15 cellular contexts compared by ENCODE assay signal in the genomic region with DNA sequence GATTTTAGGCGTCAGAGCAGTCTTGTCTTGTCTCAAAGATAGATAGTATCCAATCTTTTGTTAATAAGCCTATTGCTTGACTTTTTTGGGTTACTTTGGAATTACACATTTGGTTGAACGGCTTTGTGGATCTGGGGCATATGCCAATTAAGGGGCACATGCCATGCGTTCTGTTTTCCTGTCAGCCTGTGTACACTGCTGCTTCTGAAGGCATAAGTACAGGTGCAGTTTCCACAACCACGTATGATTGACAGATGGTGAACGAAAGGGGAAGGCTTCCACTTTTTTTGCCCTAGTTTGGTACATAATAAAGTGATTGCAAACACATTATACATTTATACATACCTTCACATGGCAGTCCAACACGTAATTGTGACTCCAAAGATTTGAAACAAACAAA.
A peak's percentile ranks its signal among the peaks of the same experiment; 100 is the strongest.
DNase-seq lines count a peak whose midpoint lies in the region; TF ChIP-seq lines count a peak whose summit lies in the region.
"Had no signal": no experiment of that assay in that cellular context is flagged by ENCODE, and none has a peak within 500 bp of the region (broad histone marks: within the 10 kb centered on the region; RNA-seq: fewer than 3 reads in every experiment).

No MANE protein-coding gene starts in this region.

- peak overlapping the region; percentile 35; the same call in 1 of the 2 replicates for H3K9ac ChIP-seq in KMS-11

- H3K9me3 Mint-ChIP-seq in osteocyte (ENCODE audit: unreplicated experiment), result no peaks in the 10 kb centered on the region
- H3K9me3 Mint-ChIP-seq: CD8-positive, alpha-beta memory T cell; T-helper 1 cell treated with Interleukin-12 subunit alpha and Interleukin-12 subunit beta and Interleukin-4 antibody, amounts not matched to agents 30 μg/mL and 1 μg/mL, for 36 hours had no signal

- H3K36me3 Mint-ChIP-seq in osteocyte (ENCODE audit: unreplicated experiment), result peaks cover 13% of the 10 kb centered on the region

- peak overlapping the region; percentile 76 for H3K27ac ChIP-seq in KMS-11

- no peaks in the 10 kb centered on the region for H3K36me3 ChIP-seq in KMS-11 (ENCODE audit: insufficient read depth)

- no peak for TF ChIP-seq CTCF in KMS-11 (conservative IDR thresholded peaks at IDR 0.05; ENCODE audit: low read depth, low read length)
- TF ChIP-seq CTCF in osteocyte (IDR thresholded peaks at IDR 0.05), result no peak

- no peaks in the 10 kb centered on the region for H4K20me1 ChIP-seq in KMS-11 (ENCODE audit: insufficient read depth)

- H3K4me3 ChIP-seq in KMS-11 (IDR thresholded peaks at IDR 0.05; ENCODE audit: insufficient read depth, low read depth, low read length), result peak overlapping the region; percentile 22
- H3K4me3 ChIP-seq: MG63 had no signal

- peak overlapping the region; percentile 89 for H3K4me2 ChIP-seq in KMS-11

- in situ Hi-C loops in G401 (cut with HindIII; ENCODE audit: low sequenced_read_pairs), result no loop called here

- peak overlapping the region; percentile 56 for H3K27ac Mint-ChIP-seq in osteocyte (ENCODE audit: unreplicated experiment)
- H3K27ac Mint-ChIP-seq: CD8-positive, alpha-beta memory T cell; T-helper 1 cell treated with Interleukin-12 subunit alpha and Interleukin-12 subunit beta and Interleukin-4 antibody, amounts not matched to agents 30 μg/mL and 1 μg/mL, for 36 hours had no signal

- H3K4me1 Mint-ChIP-seq in osteocyte (ENCODE audit: unreplicated experiment), result peaks cover 8% of the 10 kb centered on the region
- H3K4me1 Mint-ChIP-seq: CD8-positive, alpha-beta memory T cell had no signal

- no peaks in the 10 kb centered on the region for H3K27me3 ChIP-seq in KMS-11 (ENCODE audit: insufficient read depth, low read depth)
- H3K27me3 ChIP-seq: MG63 had no signal

- no peak overlapping the region for H2AFZ ChIP-seq in KMS-11 (ENCODE audit: low read depth)

- no peaks in the 10 kb centered on the region for H3K79me2 ChIP-seq in KMS-11 (ENCODE audit: insufficient read depth, low read depth)

- DNase-seq in G401 (ENCODE audit: low spot score) (peak; percentile 55), cerebellum (ENCODE audit: low spot score) (peak; percentile 13), osteocyte (ENCODE audit: extremely low spot score, unreplicated experiment) (no peak), COR-L47 (lab: John Stamatoyannopoulos, UW) (no peak), NCI-H510A (lab: John Stamatoyannopoulos, UW) (no peak), NCI-H1105 (lab: John Stamatoyannopoulos, UW) (no peak)
- DNase-seq: CD8-positive, alpha-beta memory T cell; DMS 273 treated with DMSO at 0.1 percent for 48 hours; EL; MG63; NCI-H2029 treated with DMSO at 0.1 percent for 48 hours; NCI-H2227 treated with DMSO at 0.1 percent for 48 hours; NCI-H526 had no signal

- H3K27me3 Mint-ChIP-seq in osteocyte (ENCODE audit: unreplicated experiment), result no peaks in the 10 kb centered on the region
- H3K27me3 Mint-ChIP-seq: CD8-positive, alpha-beta memory T cell had no signal

- peaks cover 59% of the 10 kb centered on the region for H3K4me1 ChIP-seq in KMS-11 (ENCODE audit: low read depth, poor library complexity, severe bottlenecking)

- H3K4me3 Mint-ChIP-seq in osteocyte (ENCODE audit: unreplicated experiment), result no peak overlapping the region
- H3K4me3 Mint-ChIP-seq: CD8-positive, alpha-beta memory T cell; T-helper 1 cell treated with Interleukin-12 subunit alpha and Interleukin-12 subunit beta and Interleukin-4 antibody, amounts not matched to agents 30 μg/mL and 1 μg/mL, for 36 hours had no signal

Comparison
In these comparisons a context has a peak if more than half of its experiments do, and no peak if none do; other contexts are left out.
1. DNase-seq: peak in G401 (single experiment) and cerebellum (single experiment); none in osteocyte (single experiment), COR-L47 (single experiment), NCI-H510A (single experiment) and NCI-H1105 (single experiment).